17 cellular contexts compared by ENCODE assay signal in genomic region chr6:137676888-137677287, GRCh38.
A peak's percentile ranks its signal among the peaks of the same experiment; 100 is the strongest.
DNase-seq lines count a peak whose midpoint lies in the region; ATAC-seq and TF ChIP-seq lines count a peak whose summit lies in the region.
"Had no signal": no experiment of that assay in that cellular context is flagged by ENCODE, and none has a peak within 500 bp of the region (broad histone marks: within the 10 kb centered on the region; RNA-seq: fewer than 3 reads in every experiment).

No MANE protein-coding gene starts in this region.

- peaks cover 16 to 29% of the 10 kb centered on the region in 2 donors for H3K27me3 Mint-ChIP-seq in CD8-positive, alpha-beta memory T cell
- H3K27me3 Mint-ChIP-seq in T-helper 1 cell treated with Interleukin-12 subunit alpha and Interleukin-12 subunit beta and Interleukin-4 antibody, amounts not matched to agents 30 μg/mL and 1 μg/mL, for 36 hours (ENCODE audit: low read depth), result peaks cover 6% of the 10 kb centered on the region

- H3K4me1 Mint-ChIP-seq in CD8-positive, alpha-beta memory T cell, result peaks cover 16 to 29% (median 17%) of the 10 kb centered on the region in 3 donors
- H3K4me1 Mint-ChIP-seq in T-helper 1 cell treated with Interleukin-12 subunit alpha and Interleukin-12 subunit beta and Interleukin-4 antibody, amounts not matched to agents 30 μg/mL and 1 μg/mL, for 36 hours (ENCODE audit: low read depth), result peaks cover 53% of the 10 kb centered on the region
- H3K4me1 Mint-ChIP-seq: H9 had no signal

- intact Hi-C loops in vagina (cut with DNase I), result no loop called here

- no peaks in the 10 kb centered on the region for H3K9me3 ChIP-seq in CD8-positive, alpha-beta memory T cell (ENCODE audit: low read length)
- no peaks in the 10 kb centered on the region for H3K9me3 ChIP-seq in vagina
- H3K9me3 ChIP-seq: body of pancreas, MG63, right lobe of liver, SJCRH30 had no signal

- no peak for TF ChIP-seq POLR2A in vagina (IDR thresholded peaks at IDR 0.05)

- peak overlapping the region in 6 of 8 donors; percentile 2 to 83 (median 4) for H3K27ac Mint-ChIP-seq in CD8-positive, alpha-beta memory T cell
- H3K27ac Mint-ChIP-seq in T-helper 1 cell treated with Interleukin-12 subunit alpha and Interleukin-12 subunit beta and Interleukin-4 antibody, amounts not matched to agents 30 μg/mL and 1 μg/mL, for 36 hours, result peak overlapping the region; percentile 82
- H3K27ac Mint-ChIP-seq: H9 had no signal

- peak overlapping the region in 4 of 7 donors; percentile 5 to 49 (median 21) for H3K4me3 Mint-ChIP-seq in CD8-positive, alpha-beta memory T cell
- H3K4me3 Mint-ChIP-seq in T-helper 1 cell treated with Interleukin-12 subunit alpha and Interleukin-12 subunit beta and Interleukin-4 antibody, amounts not matched to agents 30 μg/mL and 1 μg/mL, for 36 hours, result peak overlapping the region; percentile 56
- H3K4me3 Mint-ChIP-seq: H9 had no signal

- in situ Hi-C loops in brain microvascular endothelial cell (cut with HindIII; ENCODE audit: low pct_ligation_motif_present, low sequenced_read_pairs), result no loop called here

- H3K4me1 ChIP-seq in CD8-positive, alpha-beta memory T cell (ENCODE audit: insufficient read depth, low read length), result no peaks in the 10 kb centered on the region
- no peaks in the 10 kb centered on the region for H3K4me1 ChIP-seq in vagina
- H3K4me1 ChIP-seq: body of pancreas, SJCRH30 had no signal

- H3K36me3 ChIP-seq in CD8-positive, alpha-beta memory T cell (ENCODE audit: insufficient read depth, low read length), result no peaks in the 10 kb centered on the region
- H3K36me3 ChIP-seq in vagina, result no peaks in the 10 kb centered on the region
- no peaks in the 10 kb centered on the region for H3K36me3 ChIP-seq in brain microvascular endothelial cell (replicated peaks)
- H3K36me3 ChIP-seq: MG63, right lobe of liver, SJCRH30 had no signal

- H3K27me3 ChIP-seq in CD8-positive, alpha-beta memory T cell (ENCODE audit: insufficient read depth, low read length, poor library complexity, severe bottlenecking), result no peaks in the 10 kb centered on the region
- H3K27me3 ChIP-seq in vagina (no peaks in the 10 kb centered on the region), brain microvascular endothelial cell (replicated peaks) (no peaks in the 10 kb centered on the region)
- H3K27me3 ChIP-seq: body of pancreas, MG63, right lobe of liver, SJCRH30 had no signal

- CTCF ChIA-PET in CD8-positive, alpha-beta memory T cell (lab: Charles Lee), result no interaction called here

- H3K36me3 Mint-ChIP-seq in CD8-positive, alpha-beta memory T cell, result peaks cover 0 to 20% (median 0%) of the 10 kb centered on the region in 3 donors
- peaks cover 13% of the 10 kb centered on the region for H3K36me3 Mint-ChIP-seq in T-helper 1 cell treated with Interleukin-12 subunit alpha and Interleukin-12 subunit beta and Interleukin-4 antibody, amounts not matched to agents 30 μg/mL and 1 μg/mL, for 36 hours (ENCODE audit: low read depth)

- no peaks in the 10 kb centered on the region for H3K9me3 Mint-ChIP-seq in CD8-positive, alpha-beta memory T cell
- peaks cover 4% of the 10 kb centered on the region for H3K9me3 Mint-ChIP-seq in T-helper 1 cell treated with Interleukin-12 subunit alpha and Interleukin-12 subunit beta and Interleukin-4 antibody, amounts not matched to agents 30 μg/mL and 1 μg/mL, for 36 hours

- peak in 1 of 5 donors; percentile 12 for DNase-seq in CD8-positive, alpha-beta memory T cell
- DNase-seq in vagina (ENCODE audit: extremely low spot score in 2 of 2), result no peak
- DNase-seq in brain microvascular endothelial cell, result no peak
- no peak for DNase-seq in NCI-H2171 (lab: John Stamatoyannopoulos, UW)
- DNase-seq in GM19238 (ENCODE audit: insufficient read length, low spot score), result no peak
- DNase-seq: DMS153; effector CD4-positive, alpha-beta T cell; H9; mammary epithelial cell; MG63; right lobe of liver; SJCRH30; stimulated activated CD4-positive, alpha-beta T cell treated with anti-CD3 and anti-CD28 coated beads, Interleukin-2, amount 100 ng/mL, for 48 hours had no signal

- peak; percentile 73 for ATAC-seq in GM18867 (IDR thresholded peaks at IDR 0.05; ENCODE audit: unreplicated experiment)
- ATAC-seq in HG02798 (IDR thresholded peaks at IDR 0.05; ENCODE audit: poor library complexity, unreplicated experiment), result peak; percentile 68
- ATAC-seq: body of pancreas had no signal

- TF ChIP-seq CTCF in vagina (IDR thresholded peaks at IDR 0.05) (no peak), brain microvascular endothelial cell (IDR thresholded peaks at IDR 0.05; ENCODE audit: low read depth, low read length, missing control alignments) (no peak)

- no peak overlapping the region for H3K4me3 ChIP-seq in CD8-positive, alpha-beta memory T cell (ENCODE audit: low read length)
- H3K4me3 ChIP-seq in vagina, result no peak overlapping the region
- no peak overlapping the region for H3K4me3 ChIP-seq in brain microvascular endothelial cell (ENCODE audit: low read depth, low read length)
- H3K4me3 ChIP-seq: body of pancreas, MG63, right lobe of liver, SJCRH30 had no signal

- no peak overlapping the region for H3K27ac ChIP-seq in CD8-positive, alpha-beta memory T cell (ENCODE audit: low read depth, low read length)
- H3K27ac ChIP-seq in vagina (no peak overlapping the region), brain microvascular endothelial cell (no peak overlapping the region)
- H3K27ac ChIP-seq: body of pancreas, right lobe of liver, SJCRH30 had no signal

- POLR2A ChIA-PET in CD8-positive, alpha-beta memory T cell (lab: Charles Lee), result no interaction called here
